ENCODE assay signal across 31 cellular contexts in genomic region chr10:125568156-125568555, GRCh38.
"Had no signal": no experiment of that assay in that cellular context is flagged by ENCODE, and none has a peak within 500 bp of the region (broad histone marks: within the 10 kb centered on the region; RNA-seq: fewer than 3 reads in every experiment).

No MANE protein-coding gene starts in this region.

- H3K4me3 Mint-ChIP-seq: naive thymus-derived CD4-positive, alpha-beta T cell; natural killer cell; nephron; neural progenitor cell; stimulated activated memory B cell treated with anti-CD40 and anti-IgM and Interleukin-4, amounts not matched to agents 10 μg/mL and 1 μg/mL and 100 μg/mL, for 72 hours; stimulated activated naive CD8-positive, alpha-beta T cell treated with anti-CD3 and anti-CD28 coated beads, Interleukin-15, amount 100 ng/mL, for 72 hours; type B pancreatic cell had no signal

- H3K27ac Mint-ChIP-seq: naive thymus-derived CD4-positive, alpha-beta T cell; natural killer cell; nephron; neural progenitor cell; progenitor cell of endocrine pancreas; stimulated activated memory B cell treated with anti-CD40 and anti-IgM and Interleukin-4, amounts not matched to agents 10 μg/mL and 1 μg/mL and 100 μg/mL, for 72 hours; stimulated activated naive CD8-positive, alpha-beta T cell treated with anti-CD3 and anti-CD28 coated beads, Interleukin-15, amount 100 ng/mL, for 72 hours; type B pancreatic cell had no signal

- H3K4me1 ChIP-seq: neural progenitor cell, parathyroid adenoma, psoas muscle, right lobe of liver, spleen, suprapubic skin, testis, tibial artery, transverse colon, upper lobe of right lung, uterus had no signal

- DNase-seq: naive thymus-derived CD4-positive, alpha-beta T cell; natural killer cell; ovary; posterior cingulate gyrus; psoas muscle; right cardiac atrium; right lobe of liver; spleen; stimulated activated CD4-positive, alpha-beta T cell treated with anti-CD3 and anti-CD28 coated beads, Interleukin-12 subunit alpha, Interleukin-12 subunit beta, amount 100 ng/mL, for 4 hours; stimulated activated CD4-positive, alpha-beta T cell treated with anti-CD3 and anti-CD28 coated beads, Interleukin-1b, Interleukin-23, amount 100 ng/mL, for 48 hours; stimulated activated CD4-positive, alpha-beta T cell treated with anti-CD3 and anti-CD28 coated beads, Interleukin-4, amount 100 ng/mL, for 1 hour; stimulated activated CD4-positive, alpha-beta T cell treated with anti-CD3 and anti-CD28 coated beads, Interleukin-4, amount 100 ng/mL, for 4 hours; stimulated activated CD8-positive, alpha-beta memory T cell treated with anti-CD3 and anti-CD28 coated beads, Interleukin-4, amount 100 ng/mL, for 48 hours; stimulated activated naive CD4-positive, alpha-beta T cell; stimulated activated naive CD8-positive, alpha-beta T cell treated with anti-CD3 and anti-CD28 coated beads, Interleukin-15, amount 100 ng/mL, for 72 hours; stimulated activated naive CD8-positive, alpha-beta T cell treated with anti-CD3 and anti-CD28 coated beads, Interleukin-15, Interleukin-2, amounts not matched to agents 100 U/mL and 50 U/mL, for 24 hours; substantia nigra; testis; tibial artery; transverse colon; upper lobe of right lung; uterus had no signal

- H3K27me3 ChIP-seq: neural progenitor cell, ovary, right lobe of liver, suprapubic skin, testis, transverse colon, upper lobe of right lung, uterus had no signal

- ATAC-seq: naive thymus-derived CD4-positive, alpha-beta T cell; natural killer cell; psoas muscle; right cardiac atrium; right lobe of liver; stimulated activated memory B cell treated with anti-CD40 and anti-IgM and Interleukin-4, amounts not matched to agents 10 μg/mL and 1 μg/mL and 100 μg/mL, for 72 hours; stimulated activated naive CD8-positive, alpha-beta T cell treated with anti-CD3 and anti-CD28 coated beads, Interleukin-15, amount 100 ng/mL, for 72 hours; stimulated activated naive CD8-positive, alpha-beta T cell treated with anti-CD3 and anti-CD28 coated beads, Interleukin-15, Interleukin-2, amounts not matched to agents 100 U/mL and 50 U/mL, for 24 hours; upper lobe of right lung had no signal

- H3K4me1 Mint-ChIP-seq: naive thymus-derived CD4-positive, alpha-beta T cell; natural killer cell; neural progenitor cell; stimulated activated memory B cell treated with anti-CD40 and anti-IgM and Interleukin-4, amounts not matched to agents 10 μg/mL and 1 μg/mL and 100 μg/mL, for 72 hours; stimulated activated naive CD8-positive, alpha-beta T cell treated with anti-CD3 and anti-CD28 coated beads, Interleukin-15, amount 100 ng/mL, for 72 hours had no signal

- H3K36me3 ChIP-seq: neural progenitor cell, ovary, right lobe of liver, spleen, suprapubic skin, tibial artery, transverse colon, upper lobe of right lung, uterus had no signal

- H3K27me3 Mint-ChIP-seq: progenitor cell of endocrine pancreas; stimulated activated memory B cell treated with anti-CD40 and anti-IgM and Interleukin-4, amounts not matched to agents 10 μg/mL and 1 μg/mL and 100 μg/mL, for 72 hours had no signal

- H3K9me3 ChIP-seq: ovary, psoas muscle, right lobe of liver, spleen, suprapubic skin, testis, tibial artery, transverse colon, upper lobe of right lung, uterus had no signal

- H3K9me3 Mint-ChIP-seq: natural killer cell had no signal

- H3K36me3 Mint-ChIP-seq: naive thymus-derived CD4-positive, alpha-beta T cell; natural killer cell; neural progenitor cell; stimulated activated memory B cell treated with anti-CD40 and anti-IgM and Interleukin-4, amounts not matched to agents 10 μg/mL and 1 μg/mL and 100 μg/mL, for 72 hours; type B pancreatic cell had no signal

- H3K4me3 ChIP-seq: neural progenitor cell, ovary, psoas muscle, right lobe of liver, skin epidermis, smooth muscle cell, spleen, suprapubic skin, testis, tibial artery, transverse colon, upper lobe of right lung, uterus had no signal

- H3K27ac ChIP-seq: neural progenitor cell, ovary, parathyroid adenoma, psoas muscle, right lobe of liver, skin epidermis, spleen, suprapubic skin, testis, tibial artery, transverse colon, upper lobe of right lung, uterus had no signal
